1 cellular context compared by ENCODE assay signal in the genomic region with DNA sequence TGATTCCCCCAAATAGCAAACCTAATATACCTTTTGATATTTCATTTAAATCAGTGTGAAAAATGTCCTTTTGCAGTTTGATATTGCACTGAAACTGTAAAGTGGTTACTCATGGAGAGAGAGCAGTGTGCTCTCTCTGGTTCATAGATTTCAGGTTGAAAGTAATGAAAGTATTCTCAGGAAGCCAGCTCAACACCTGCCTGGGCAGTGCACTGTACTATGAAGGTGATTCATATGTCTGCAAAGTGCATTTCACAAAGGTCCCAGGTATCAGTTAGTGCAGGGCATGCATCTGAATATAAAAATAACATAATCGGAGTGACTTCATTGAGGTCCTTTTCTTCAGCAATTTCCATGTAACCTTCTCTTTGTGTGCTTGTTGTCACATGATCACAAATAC.
TF ChIP-seq lines count a peak whose summit lies in the region.

No MANE protein-coding gene starts in this region.

TF ChIP-seq in GM23338, 12 proteins besides CTCF, POLR2A, EP300 and RAD21 (continued from another document):
- TF ChIP-seq, protein P1, sequence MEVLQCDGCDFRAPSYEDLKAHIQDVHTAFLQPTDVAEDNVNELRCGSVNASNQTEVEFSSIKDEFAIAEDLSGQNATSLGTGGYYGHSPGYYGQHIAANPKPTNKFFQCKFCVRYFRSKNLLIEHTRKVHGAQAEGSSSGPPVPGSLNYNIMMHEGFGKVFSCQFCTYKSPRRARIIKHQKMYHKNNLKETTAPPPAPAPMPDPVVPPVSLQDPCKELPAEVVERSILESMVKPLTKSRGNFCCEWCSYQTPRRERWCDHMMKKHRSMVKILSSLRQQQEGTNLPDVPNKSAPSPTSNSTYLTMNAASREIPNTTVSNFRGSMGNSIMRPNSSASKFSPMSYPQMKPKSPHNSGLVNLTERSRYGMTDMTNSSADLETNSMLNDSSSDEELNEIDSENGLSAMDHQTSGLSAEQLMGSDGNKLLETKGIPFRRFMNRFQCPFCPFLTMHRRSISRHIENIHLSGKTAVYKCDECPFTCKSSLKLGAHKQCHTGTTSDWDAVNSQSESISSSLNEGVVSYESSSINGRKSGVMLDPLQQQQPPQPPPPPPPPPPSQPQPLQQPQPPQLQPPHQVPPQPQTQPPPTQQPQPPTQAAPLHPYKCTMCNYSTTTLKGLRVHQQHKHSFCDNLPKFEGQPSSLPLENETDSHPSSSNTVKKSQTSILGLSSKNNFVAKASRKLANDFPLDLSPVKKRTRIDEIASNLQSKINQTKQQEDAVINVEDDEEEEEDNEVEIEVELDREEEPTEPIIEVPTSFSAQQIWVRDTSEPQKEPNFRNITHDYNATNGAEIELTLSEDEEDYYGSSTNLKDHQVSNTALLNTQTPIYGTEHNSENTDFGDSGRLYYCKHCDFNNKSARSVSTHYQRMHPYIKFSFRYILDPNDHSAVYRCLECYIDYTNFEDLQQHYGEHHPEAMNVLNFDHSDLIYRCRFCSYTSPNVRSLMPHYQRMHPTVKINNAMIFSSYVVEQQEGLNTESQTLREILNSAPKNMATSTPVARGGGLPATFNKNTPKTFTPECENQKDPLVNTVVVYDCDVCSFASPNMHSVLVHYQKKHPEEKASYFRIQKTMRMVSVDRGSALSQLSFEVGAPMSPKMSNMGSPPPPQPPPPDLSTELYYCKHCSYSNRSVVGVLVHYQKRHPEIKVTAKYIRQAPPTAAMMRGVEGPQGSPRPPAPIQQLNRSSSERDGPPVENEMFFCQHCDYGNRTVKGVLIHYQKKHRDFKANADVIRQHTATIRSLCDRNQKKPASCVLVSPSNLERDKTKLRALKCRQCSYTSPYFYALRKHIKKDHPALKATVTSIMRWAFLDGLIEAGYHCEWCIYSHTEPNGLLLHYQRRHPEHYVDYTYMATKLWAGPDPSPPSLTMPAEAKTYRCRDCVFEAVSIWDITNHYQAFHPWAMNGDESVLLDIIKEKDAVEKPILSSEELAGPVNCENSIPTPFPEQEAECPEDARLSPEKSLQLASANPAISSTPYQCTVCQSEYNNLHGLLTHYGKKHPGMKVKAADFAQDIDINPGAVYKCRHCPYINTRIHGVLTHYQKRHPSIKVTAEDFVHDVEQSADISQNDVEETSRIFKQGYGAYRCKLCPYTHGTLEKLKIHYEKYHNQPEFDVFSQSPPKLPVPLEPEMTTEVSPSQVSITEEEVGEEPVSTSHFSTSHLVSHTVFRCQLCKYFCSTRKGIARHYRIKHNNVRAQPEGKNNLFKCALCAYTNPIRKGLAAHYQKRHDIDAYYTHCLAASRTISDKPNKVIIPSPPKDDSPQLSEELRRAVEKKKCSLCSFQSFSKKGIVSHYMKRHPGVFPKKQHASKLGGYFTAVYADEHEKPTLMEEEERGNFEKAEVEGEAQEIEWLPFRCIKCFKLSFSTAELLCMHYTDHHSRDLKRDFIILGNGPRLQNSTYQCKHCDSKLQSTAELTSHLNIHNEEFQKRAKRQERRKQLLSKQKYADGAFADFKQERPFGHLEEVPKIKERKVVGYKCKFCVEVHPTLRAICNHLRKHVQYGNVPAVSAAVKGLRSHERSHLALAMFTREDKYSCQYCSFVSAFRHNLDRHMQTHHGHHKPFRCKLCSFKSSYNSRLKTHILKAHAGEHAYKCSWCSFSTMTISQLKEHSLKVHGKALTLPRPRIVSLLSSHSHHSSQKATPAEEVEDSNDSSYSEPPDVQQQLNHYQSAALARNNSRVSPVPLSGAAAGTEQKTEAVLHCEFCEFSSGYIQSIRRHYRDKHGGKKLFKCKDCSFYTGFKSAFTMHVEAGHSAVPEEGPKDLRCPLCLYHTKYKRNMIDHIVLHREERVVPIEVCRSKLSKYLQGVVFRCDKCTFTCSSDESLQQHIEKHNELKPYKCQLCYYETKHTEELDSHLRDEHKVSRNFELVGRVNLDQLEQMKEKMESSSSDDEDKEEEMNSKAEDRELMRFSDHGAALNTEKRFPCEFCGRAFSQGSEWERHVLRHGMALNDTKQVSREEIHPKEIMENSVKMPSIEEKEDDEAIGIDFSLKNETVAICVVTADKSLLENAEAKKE (CRISPR knock-in tag; IDR thresholded peaks at IDR 0.05), result no peak
- no peak for TF ChIP-seq EZH2phosphoT487 (IDR thresholded peaks at IDR 0.05; ENCODE audit: unreplicated experiment)
- no peak for TF ChIP-seq CREB1 (CRISPR knock-in tag; IDR thresholded peaks at IDR 0.05; ENCODE audit: low read depth)
- TF ChIP-seq STAT1 (IDR thresholded peaks at IDR 0.05; ENCODE audit: unreplicated experiment), result no peak
- TF ChIP-seq ZNF331 (CRISPR knock-in tag; IDR thresholded peaks at IDR 0.05; ENCODE audit: low read depth), result no peak
- no peak for TF ChIP-seq ZNF114 (CRISPR knock-in tag; IDR thresholded peaks at IDR 0.05)
- no peak for TF ChIP-seq POLR2AphosphoS5 (IDR thresholded peaks at IDR 0.05; ENCODE audit: low read depth)
